In the genomic region with DNA sequence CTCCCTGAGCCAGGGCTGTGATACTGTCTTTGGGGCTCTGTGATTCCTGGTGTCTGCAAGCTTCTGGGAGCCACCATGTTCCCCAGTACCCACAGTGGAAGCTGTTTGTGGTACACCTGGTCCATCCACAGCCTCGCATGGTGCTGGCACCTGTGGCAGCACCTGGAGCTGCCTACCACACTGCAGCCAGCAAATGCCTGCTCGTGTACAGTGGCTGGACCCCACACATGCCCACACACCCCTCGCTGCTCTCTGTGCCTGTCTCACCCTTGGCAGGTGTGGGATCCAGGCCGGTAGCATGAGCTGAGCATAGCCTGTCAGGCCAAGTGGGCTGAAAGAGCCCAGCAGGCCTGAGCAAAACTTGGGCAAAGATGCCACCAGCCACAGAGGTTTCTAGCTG, we compare ENCODE assay signal across 23 cellular contexts. TPM values are rescaled to one million over a fixed set of nuclear protein-coding genes. Genes with fewer than 3 reads are reported as not detected.
"Had no signal": no experiment of that assay in that cellular context is flagged by ENCODE, and none has a peak within 500 bp of the region (broad histone marks: within the 10 kb centered on the region; RNA-seq: fewer than 3 reads in every experiment).

No MANE protein-coding gene starts in this region.

- H3K27ac Mint-ChIP-seq: immature natural killer cell; mesothelial cell of epicardium; naive B cell; natural killer cell treated with Interleukin-12 subunit alpha and Interleukin-12 subunit beta and Interleukin-15 and Interleukin-18, amount 100 ng/mL, for 72 hours had no signal

- FAIRE-seq: pancreas, small intestine had no signal

- ATAC-seq: heart left ventricle, pancreas had no signal

- H3K4me3 Mint-ChIP-seq: immature natural killer cell; mesothelial cell of epicardium; naive B cell; natural killer cell treated with Interleukin-12 subunit alpha and Interleukin-12 subunit beta and Interleukin-15 and Interleukin-18, amount 100 ng/mL, for 72 hours had no signal

- H3K4me1 Mint-ChIP-seq: immature natural killer cell, mesothelial cell of epicardium, naive B cell had no signal

- H3K27me3 ChIP-seq: heart left ventricle, pancreas, sigmoid colon, suprapubic skin, tibial artery, uterus had no signal

- H3K4me1 ChIP-seq: heart left ventricle, left ventricle myocardium inferior, pancreas, prostate gland, sigmoid colon, suprapubic skin, tibial artery, uterus had no signal

- H3K9me3 ChIP-seq: pancreas, prostate gland, suprapubic skin, thoracic aorta, uterus had no signal

- H3K27ac ChIP-seq: heart left ventricle, left ventricle myocardium inferior, pancreas, prostate gland, sigmoid colon, suprapubic skin, thoracic aorta, tibial artery, uterus had no signal

- DNase-seq: hypothalamus; immature natural killer cell; left ventricle myocardium inferior; mesendoderm; naive B cell; nucleus accumbens; retina; sigmoid colon; small intestine; stimulated activated CD4-positive, alpha-beta T cell treated with anti-CD3 and anti-CD28 coated beads, Interleukin-1b, Interleukin-23, amount 100 ng/mL, for 48 hours; stimulated activated CD4-positive, alpha-beta T cell treated with anti-CD3 and anti-CD28 coated beads, Interleukin-4, amount 100 ng/mL, for 1 hour; stimulated activated naive CD4-positive, alpha-beta T cell treated with Interleukin-2 at 50 U/mL for 16 hours; trophoblast cell; uterus had no signal

- H3K4me3 ChIP-seq: heart left ventricle, left ventricle myocardium inferior, lung, pancreas, prostate gland, sigmoid colon, suprapubic skin, thoracic aorta, tibial artery, uterus had no signal

- H3K36me3 ChIP-seq: heart left ventricle, left ventricle myocardium inferior, pancreas, prostate gland, sigmoid colon, suprapubic skin, thoracic aorta, uterus had no signal

RNA-seq across cellular contexts. Expression of a gene that starts 41.8 kb away (rescaled TPM):
- total RNA-seq: natural killer cell treated with Interleukin-12 subunit alpha and Interleukin-12 subunit beta and Interleukin-15 and Interleukin-18, amount 100 ng/mL, for 72 hours had no signal
- polyA plus RNA-seq: immature natural killer cell had no signal
